9 cellular contexts compared by ENCODE assay signal in the genomic region with DNA sequence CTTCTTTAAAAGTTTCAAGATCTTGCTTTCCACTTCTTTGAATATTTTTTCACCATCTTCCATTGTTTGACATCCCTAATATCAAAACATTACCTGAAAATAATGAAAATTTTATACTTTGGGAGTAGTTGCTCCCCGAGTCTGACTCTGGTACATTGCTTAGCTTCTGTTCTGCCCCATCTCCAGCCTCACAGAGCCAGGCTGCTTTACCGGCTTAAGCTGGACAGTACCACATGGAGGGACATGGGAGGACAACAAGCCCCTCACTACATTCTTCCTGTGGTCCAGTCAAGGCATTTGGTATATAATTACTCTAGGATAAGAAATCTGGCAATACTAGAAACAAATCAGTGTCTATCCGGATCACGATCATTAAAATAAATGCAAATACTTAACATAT.
DNase-seq lines count a peak whose midpoint lies in the region.
"Had no signal": no experiment of that assay in that cellular context is flagged by ENCODE, and none has a peak within 500 bp of the region (broad histone marks: within the 10 kb centered on the region; RNA-seq: fewer than 3 reads in every experiment).

No MANE protein-coding gene starts in this region.

- peak; percentile 59 for DNase-seq in superior temporal gyrus (ENCODE audit: extremely low spot score)
- no peak for DNase-seq in cardiac septum (ENCODE audit: low spot score)
- no peak for DNase-seq in GDM1 (lab: John Stamatoyannopoulos, UW)
- DNase-seq in AG08396 (ENCODE audit: low spot score), result no peak
- DNase-seq: DMS79, GOT3 had no signal

- H3K27ac ChIP-seq in cingulate gyrus (ENCODE audit: low read depth, low read length), result peak overlapping the region; percentile 73
- peak overlapping the region; percentile 80 for H3K27ac ChIP-seq in layer of hippocampus (ENCODE audit: low read depth, low read length)
- H3K27ac ChIP-seq: BLaER1 had no signal

- intact Hi-C loops in cardiac septum (cut with DNase I), result loop anchor here (5.0 kb wide), 1 partner anchor 271 kb away; no protein-coding TSS in a partner anchor

- no peaks in the 10 kb centered on the region for H3K27me3 ChIP-seq in layer of hippocampus (ENCODE audit: control insufficient read depth, insufficient read depth, low read length)
- H3K27me3 ChIP-seq: BLaER1 had no signal
